Comparison of ENCODE assay signal across 13 cellular contexts in the genomic region with DNA sequence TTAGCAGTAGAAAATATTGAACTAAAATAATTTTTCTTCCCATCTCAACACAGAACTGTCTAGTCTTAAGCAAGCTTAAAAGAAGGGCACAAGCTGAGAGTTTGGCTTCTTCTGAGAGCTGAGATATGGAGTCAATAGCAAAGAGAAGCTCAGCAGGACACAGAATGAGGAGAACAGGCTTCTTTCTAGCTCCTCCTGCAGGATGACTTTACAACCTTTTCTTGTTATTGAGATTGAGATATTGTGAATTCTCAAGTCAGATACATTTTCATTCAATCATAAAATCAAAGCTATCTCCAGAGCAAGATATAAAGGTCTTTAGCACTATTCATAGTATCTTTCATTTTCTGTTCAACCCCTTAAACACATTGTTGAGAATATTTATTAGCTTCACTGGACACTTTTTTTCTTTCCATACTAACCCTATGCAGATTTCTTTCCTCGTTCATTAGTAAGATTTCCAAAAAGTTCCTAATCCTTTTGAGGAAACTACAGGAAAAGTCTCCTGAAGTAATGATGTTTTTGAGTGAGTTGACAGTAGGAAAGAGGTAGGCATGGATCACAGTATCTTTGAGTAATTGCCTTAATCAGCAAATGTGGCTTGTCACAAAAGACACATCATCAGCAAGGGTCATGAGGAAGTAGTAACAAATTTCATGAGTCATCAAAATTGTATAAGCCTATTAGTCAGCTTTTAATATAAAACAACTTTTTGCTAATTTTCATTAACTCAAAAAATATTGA. TPM values are rescaled to one million over a fixed set of nuclear protein-coding genes. Genes with fewer than 3 reads are reported as not detected.
DNase-seq lines count a peak whose midpoint lies in the region; ATAC-seq, FAIRE-seq and TF ChIP-seq lines count a peak whose summit lies in the region.
"Had no signal": no experiment of that assay in that cellular context is flagged by ENCODE, and none has a peak within 500 bp of the region (broad histone marks: within the 10 kb centered on the region; RNA-seq: fewer than 3 reads in every experiment).

No MANE protein-coding gene starts in this region.

- no peak for ATAC-seq in GM12878
- ATAC-seq in HG02938 (IDR thresholded peaks at IDR 0.05; ENCODE audit: unreplicated experiment): no peak
- no peak for ATAC-seq in HG03159 (IDR thresholded peaks at IDR 0.05; ENCODE audit: unreplicated experiment)

- no peak overlapping the region for H3K9ac ChIP-seq in GM12878 (ENCODE audit: control insufficient read depth, insufficient read depth, low read length)
- H3K9ac ChIP-seq: SK-N-SH had no signal

- H3K4me3 ChIP-seq in NB4 (ENCODE audit: low read depth, low read length) (peak overlapping the region; percentile 12), GM12878 (no peak overlapping the region)
- H3K4me3 ChIP-seq: stomach had no signal

- RAD21 ChIA-PET in GM12878 (lab: Charles Lee; ENCODE audit: unreplicated experiment): no interaction called here

- no peaks in the 10 kb centered on the region for H3K36me3 ChIP-seq in GM12878 (ENCODE audit: control insufficient read depth in 2 of 2, insufficient read depth in 2 of 2, low read length in 1 of 2)
- H3K36me3 ChIP-seq: stomach had no signal

- no peaks in the 10 kb centered on the region for H3K79me2 ChIP-seq in GM12878 (ENCODE audit: control insufficient read depth, insufficient read depth, low read length)

- H3K4me1 ChIP-seq in GM12878 (ENCODE audit: control insufficient read depth, insufficient read depth, low read length): no peaks in the 10 kb centered on the region

- no peaks in the 10 kb centered on the region; a peak in 1 of 4 replicates for H3K27me3 ChIP-seq in GM12878 (replicated peaks in 1 of 2; ENCODE audit: control insufficient read depth in 2 of 2, insufficient read depth in 2 of 2, low read length in 1 of 2)
- H3K27me3 ChIP-seq: stomach had no signal

- no peak for FAIRE-seq in GM12878 (lab: Jason Lieb, UNC)

- DNase-seq in ELR (ENCODE audit: low read depth) (peak; percentile 87), NB4 (ENCODE audit: low read depth) (peak; percentile 67), GM12878 (ENCODE audit: low read depth, low spot score) (no peak), myocyte (ENCODE audit: low read depth) (peak; percentile 8), GM10248 (ENCODE audit: extremely low spot score) (no peak), occipital lobe (lab: John Stamatoyannopoulos, UW) (no peak)
- DNase-seq: caudate nucleus; NCI-H1436 treated with DMSO at 0.1 percent for 48 hours; SK-N-SH; stimulated activated CD4-positive, alpha-beta T cell treated with anti-CD3 and anti-CD28 coated beads, Interleukin-15, amount 100 ng/mL, for 24 hours; stomach had no signal

- WGBS in GM12878 (ENCODE audit: insufficient coverage, insufficient replicate concordance, low lambda C conversion rate, missing lambda C conversion rate): 0% methylated on average over 1 of the region's 1 CpG

- TF ChIP-seq CTCF in NB4 (IDR thresholded peaks at IDR 0.05; ENCODE audit: low read depth, low read length) (peak; percentile 4), GM12878 (IDR thresholded peaks at IDR 0.05 in 2 of 3, conservative IDR thresholded peaks at IDR 0.05 in 1 of 3; ENCODE audit: control insufficient read depth in 2 of 3, extremely low read depth in 1 of 3, insufficient read depth in 1 of 3, low read depth in 3 of 3, low read length in 3 of 3) (no peak), GM10248 (IDR thresholded peaks at IDR 0.05; ENCODE audit: control extremely low read depth, extremely low read depth, low read depth, missing control alignments) (no peak)

- H3K4me2 ChIP-seq in GM12878 (ENCODE audit: control insufficient read depth, insufficient read depth): no peak overlapping the region
- H3K4me2 ChIP-seq: SK-N-SH had no signal

- H3K27ac ChIP-seq in GM12878 (ENCODE audit: control insufficient read depth, insufficient read depth): no peak overlapping the region
- H3K27ac ChIP-seq: stomach had no signal

- BruUV-seq in GM12878 (replicated peaks; lab: Mats Ljungman, UMichigan): no TSS peak

- H3K9me3 ChIP-seq in GM12878 (replicated peaks; ENCODE audit: control insufficient read depth, insufficient read depth, low read length): no peaks in the 10 kb centered on the region
- H3K9me3 ChIP-seq: SK-N-SH had no signal

- H4K20me1 ChIP-seq in GM12878 (ENCODE audit: control insufficient read depth, insufficient read depth): no peaks in the 10 kb centered on the region

- TF ChIP-seq POLR2A in NB4 (IDR thresholded peaks at IDR 0.05; ENCODE audit: extremely low read depth, insufficient read length): no peak
- no peak for TF ChIP-seq POLR2A in GM12878 (IDR thresholded peaks at IDR 0.05; ENCODE audit: low read depth, low read length)

- in situ Hi-C loops in GM12878 (cut with MboI): no loop called here

- no peak overlapping the region for H2AFZ ChIP-seq in GM12878 (ENCODE audit: control insufficient read depth, low read depth, low read length)

- no peak for TF ChIP-seq EP300 in GM12878 (IDR thresholded peaks at IDR 0.05; ENCODE audit: borderline replicate concordance in 1 of 2, control insufficient read depth in 1 of 2, low read depth in 2 of 2, low read length in 2 of 2)

- intact Hi-C loops in GM12878 (cut with micrococcal nuclease; ENCODE audit: unreplicated experiment): no loop called here

- POLR2A ChIA-PET in GM12878 (lab: Charles Lee) (no interaction called here), GM10248 (lab: Yijun Ruan, JAX) (no interaction called here)

- no peak for TF ChIP-seq RAD21 in GM12878 (IDR thresholded peaks at IDR 0.05; ENCODE audit: insufficient read depth, low read depth, low read length)

- SMC1A ChIA-PET in GM12878 (lab: Charles Lee; ENCODE audit: uncharacterized antibody, unreplicated experiment): interaction anchor here (0.9 to 1.4 kb wide), 4 partner anchors 15 to 715 kb away, joined by 3 to 5 read pairs (median 4); no protein-coding TSS in a partner anchor

- CTCF ChIA-PET in GM12878 (lab: Yijun Ruan, JAX): interaction anchor here (0.7 to 1.1 kb wide), 4 partner anchors 8 to 93 kb away, joined by 3 read pairs; no protein-coding TSS in a partner anchor
- CTCF ChIA-PET in GM10248 (lab: Yijun Ruan, JAX): interaction anchor here (1.4 kb wide), 1 partner anchor 55 kb away, joined by 4 read pairs; no protein-coding TSS in a partner anchor

TF ChIP-seq in GM12878, 131 proteins besides CTCF, POLR2A, EP300 and RAD21 (continues in another document):
- no peak for TF ChIP-seq KDM1A (IDR thresholded peaks at IDR 0.05; ENCODE audit: borderline replicate concordance)

RNA-seq across cellular contexts. Expression of gene CXCL3, which starts 17.8 kb away (rescaled TPM):
- total RNA-seq in GM12878 (2013; cell fraction: nucleolus; rRNA removed): not detected in 2 replicates
- total RNA-seq in GM12878 (2014; rRNA removed) (not detected in 2 replicates), GM12878 (2014; rRNA removed; fragmentation: Illumina TruSeq; extraction: Trizol) (not detected in 2 replicates), GM12878 (2021) (not detected in 2 replicates), myocyte (1.8 and 3.1 TPM in 2 replicates), occipital lobe (1.2 TPM)
- not detected for polyA plus RNA-seq in GM12878 (2011; ENCODE audit: low read depth)
- polyA plus RNA-seq in GM12878 (2011; rRNA removed) (not detected in 2 replicates), GM12878 (2014; fragmentation: Illumina TruSeq; extraction: Trizol) (not detected in 2 replicates), GM12878 (2014; fragmentation: Nextera tagmentation; extraction: Ambion mirVana) (not detected), GM12878 (2014; rRNA removed) (not detected in 2 replicates), GM12878 (2016; fragmentation: Nextera tagmentation; extraction: Ambion mirVana) (not detected)
- polyA plus RNA-seq in GM12878 (2011; cell fraction: cytosol; rRNA removed): not detected in 2 replicates
- not detected in 2 replicates for polyA plus RNA-seq in GM12878 (2011; cell fraction: nucleus; rRNA removed)
- not detected in 2 replicates for polyA plus RNA-seq in GM12878 (2012)
- polyA minus RNA-seq in GM12878 (2011; rRNA and poly(A)+ RNA removed): not detected in 2 replicates
- polyA minus RNA-seq in GM12878 (2011; cell fraction: cytosol; rRNA and poly(A)+ RNA removed): not detected in 2 replicates
- polyA minus RNA-seq in GM12878 (2011; cell fraction: nucleus; rRNA and poly(A)+ RNA removed): not detected in 2 replicates
- polyA plus RNA-seq in myocyte (2012): 0.11 TPM

RNA-seq across cellular contexts. Expression of gene CXCL2, which starts 42.7 kb away (rescaled TPM):
- not detected in 2 replicates for total RNA-seq in GM12878 (2013; cell fraction: nucleolus; rRNA removed)
- total RNA-seq in GM12878 (2014; rRNA removed): not detected in 2 replicates
- not detected in 2 replicates for total RNA-seq in GM12878 (2014; rRNA removed; fragmentation: Illumina TruSeq; extraction: Trizol)
- total RNA-seq in GM12878 (2021): not detected in 2 replicates
- not detected for polyA plus RNA-seq in GM12878 (2011; ENCODE audit: low read depth)
- polyA plus RNA-seq in GM12878 (2011; rRNA removed): not detected in 2 replicates
- not detected in 2 replicates for polyA plus RNA-seq in GM12878 (2011; cell fraction: cytosol; rRNA removed)
- polyA plus RNA-seq in GM12878 (2011; cell fraction: nucleus; rRNA removed): not detected in 2 replicates
- polyA plus RNA-seq in GM12878 (2012): not detected in 2 replicates
- polyA plus RNA-seq in GM12878 (2014; fragmentation: Illumina TruSeq; extraction: Trizol): not detected in 2 replicates
- polyA plus RNA-seq in GM12878 (2014; fragmentation: Nextera tagmentation; extraction: Ambion mirVana): not detected
- polyA plus RNA-seq in GM12878 (2014; rRNA removed): not detected in 2 replicates
- not detected for polyA plus RNA-seq in GM12878 (2016; fragmentation: Nextera tagmentation; extraction: Ambion mirVana)
- not detected in 2 replicates for polyA minus RNA-seq in GM12878 (2011; rRNA and poly(A)+ RNA removed)
- not detected in 2 replicates for polyA minus RNA-seq in GM12878 (2011; cell fraction: cytosol; rRNA and poly(A)+ RNA removed)
- polyA minus RNA-seq in GM12878 (2011; cell fraction: nucleus; rRNA and poly(A)+ RNA removed): not detected in 2 replicates
- total RNA-seq in myocyte: 1.8 and 2.6 TPM in 2 replicates
- 0.42 TPM for polyA plus RNA-seq in myocyte (2012)
- 4.4 TPM for total RNA-seq in occipital lobe

RNA-seq across cellular contexts. Expression of gene CXCL5, which starts 57.8 kb away (rescaled TPM):
- total RNA-seq in GM12878 (2013; cell fraction: nucleolus; rRNA removed): not detected in 2 replicates
- total RNA-seq in GM12878 (2014; rRNA removed) (not detected in 2 replicates), GM12878 (2014; rRNA removed; fragmentation: Illumina TruSeq; extraction: Trizol) (not detected in 2 replicates), GM12878 (2021) (not detected in 2 replicates), myocyte (not detected in 2 replicates), occipital lobe (0.16 TPM)
- polyA plus RNA-seq in GM12878 (2011; ENCODE audit: low read depth): not detected
- polyA plus RNA-seq in GM12878 (2011; rRNA removed) (not detected in 2 replicates), GM12878 (2014; fragmentation: Illumina TruSeq; extraction: Trizol) (not detected in 2 replicates), GM12878 (2014; fragmentation: Nextera tagmentation; extraction: Ambion mirVana) (not detected), GM12878 (2014; rRNA removed) (0.03 TPM in 1 of 2 replicates, not detected in the other), GM12878 (2016; fragmentation: Nextera tagmentation; extraction: Ambion mirVana) (not detected)
- polyA plus RNA-seq in GM12878 (2011; cell fraction: cytosol; rRNA removed): not detected in 2 replicates
- not detected in 2 replicates for polyA plus RNA-seq in GM12878 (2011; cell fraction: nucleus; rRNA removed)
- not detected in 2 replicates for polyA plus RNA-seq in GM12878 (2012)
- polyA minus RNA-seq in GM12878 (2011; rRNA and poly(A)+ RNA removed): not detected in 2 replicates
- polyA minus RNA-seq in GM12878 (2011; cell fraction: cytosol; rRNA and poly(A)+ RNA removed): not detected in 2 replicates
- not detected in 2 replicates for polyA minus RNA-seq in GM12878 (2011; cell fraction: nucleus; rRNA and poly(A)+ RNA removed)
- polyA plus RNA-seq in myocyte (2012): not detected

Comparison
In these comparisons a context has a peak if more than half of its experiments do, and no peak if none do; other contexts are left out.
1. DNase-seq: peak in ELR (single experiment), NB4 (single experiment) and myocyte (single experiment); none in GM12878 (single experiment), GM10248 (single experiment) and occipital lobe (single experiment).